20 cellular contexts compared by ENCODE assay signal in genomic region chr2:169676357-169676756, GRCh38. TPM values are rescaled to one million over a fixed set of nuclear protein-coding genes. Genes with fewer than 3 reads are reported as not detected.
DNase-seq lines count a peak whose midpoint lies in the region; ATAC-seq, FAIRE-seq and TF ChIP-seq lines count a peak whose summit lies in the region.
"Had no signal": no experiment of that assay in that cellular context is flagged by ENCODE, and none has a peak within 500 bp of the region (broad histone marks: within the 10 kb centered on the region; RNA-seq: fewer than 3 reads in every experiment).

No MANE protein-coding gene starts in this region.

- intact Hi-C loops in HepG2 (cut with micrococcal nuclease; ENCODE audit: unreplicated experiment) (loop anchor here (1.0 to 2.0 kb wide), 2 partner anchors 148 to 224 kb away; no protein-coding TSS in a partner anchor), right lobe of liver (cut with DNase I) (no loop called here), kidney (cut with DNase I) (no loop called here)

- no peaks in the 10 kb centered on the region for H3K27me3 ChIP-seq in HepG2 (ENCODE audit: control insufficient read depth in 1 of 2, insufficient read depth in 2 of 2, low read length in 2 of 2)
- H3K27me3 ChIP-seq in right lobe of liver, result no peaks in the 10 kb centered on the region
- H3K27me3 ChIP-seq in endodermal cell (ENCODE audit: control insufficient read depth, insufficient read depth, low read length, poor library complexity, severe bottlenecking), result no peaks in the 10 kb centered on the region
- H3K27me3 ChIP-seq in SJCRH30, result no peaks in the 10 kb centered on the region

- 9% methylated on average over 3 of the region's 3 CpGs for WGBS in HepG2 (ENCODE audit: low lambda C conversion rate)
- 53% methylated on average over 3 of the region's 3 CpGs for WGBS in right lobe of liver (ENCODE audit: insufficient coverage, low coverage, low lambda C conversion rate, missing lambda C conversion rate)
- WGBS in endodermal cell (ENCODE audit: insufficient coverage in 1 of 2, insufficient read length in 1 of 2), 2 experiments, result 92% methylated on average over 1 of the region's 3 CpGs; no CpG with 5 or more reads in 1 of the 2 experiments

- no peaks in the 10 kb centered on the region for H3K4me1 Mint-ChIP-seq in endodermal cell

- TF ChIP-seq POLR2A in HepG2 (IDR thresholded peaks at IDR 0.05; ENCODE audit: insufficient read depth in 1 of 2, low read depth in 2 of 2, low read length in 2 of 2) (no peak), right lobe of liver (IDR thresholded peaks at IDR 0.05) (no peak)

- ATAC-seq in HepG2 (peak; percentile 80), right lobe of liver (no peak)

- peak; percentile 60; the same call in 1 of the 2 replicates for TF ChIP-seq RAD21 in HepG2 (CRISPR knock-in tag; IDR thresholded peaks at IDR 0.05)

- 0 out of 2 replicates have a peak overlapping the region, but pooled peaks have one; percentile 28 for H3K4me2 ChIP-seq in HepG2 (ENCODE audit: low read depth, low read length)
- H3K4me2 ChIP-seq: KMS-11 had no signal

- DNase-seq in HepG2 (ENCODE audit: low spot score) (no peak), right lobe of liver (no peak), NCI-H69 (lab: John Stamatoyannopoulos, UW) (peak; percentile 2), endodermal cell (no peak), SJCRH30 (no peak), amygdala (lab: John Stamatoyannopoulos, UW) (no peak), kidney (no peak), ureter (ENCODE audit: low spot score) (no peak)
- DNase-seq: activated CD4-positive, alpha-beta T cell treated with anti-CD3 and anti-CD28 coated beads for 1 hour; activated naive CD4-positive, alpha-beta T cell treated with Interleukin-2 at 50 U/mL for 16 hours; left ventricle myocardium inferior; NCI-H1694 treated with DMSO at 0.1 percent for 48 hours; stimulated activated CD4-positive, alpha-beta T cell treated with anti-CD3 and anti-CD28 coated beads, Interleukin-15, amount 100 ng/mL, for 24 hours had no signal

- no peak overlapping the region for H3K27ac ChIP-seq in HepG2 (ENCODE audit: extremely low read length, insufficient read depth, low read length)
- no peak overlapping the region for H3K27ac ChIP-seq in right lobe of liver
- no peak overlapping the region for H3K27ac ChIP-seq in endodermal cell (ENCODE audit: low read depth, low read length)
- H3K27ac ChIP-seq in SJCRH30, result no peak overlapping the region
- H3K27ac ChIP-seq in kidney (ENCODE audit: low read depth in 2 of 2, low read length in 2 of 2), result no peak overlapping the region
- H3K27ac ChIP-seq: KMS-11, left ventricle myocardium inferior had no signal

- peak; percentile 4 for FAIRE-seq in HepG2 (lab: Jason Lieb, UNC)
- FAIRE-seq in kidney (lab: Jason Lieb, UNC), result no peak

- no TSS peak for BruUV-seq in HepG2 (replicated peaks; lab: Mats Ljungman, UMichigan)

- no peaks in the 10 kb centered on the region for H3K36me3 Mint-ChIP-seq in endodermal cell (ENCODE audit: low read depth)

- H3K27me3 Mint-ChIP-seq in endodermal cell (ENCODE audit: insufficient read depth), result no peaks in the 10 kb centered on the region

- TF ChIP-seq CTCF in HepG2 (CRISPR knock-in tag; IDR thresholded peaks at IDR 0.05) (peak; percentile 56), right lobe of liver (IDR thresholded peaks at IDR 0.05) (peak in 2 of 4 donors; percentile 13 to 15), endodermal cell (conservative IDR thresholded peaks at IDR 0.05) (peak; percentile 75), kidney (IDR thresholded peaks at IDR 0.05; ENCODE audit: borderline replicate concordance, extremely low read depth, insufficient read depth) (no peak)

- TF ChIP-seq EP300 in HepG2 (IDR thresholded peaks at IDR 0.05; ENCODE audit: low read depth in 2 of 2, low read length in 2 of 2) (no peak), HepG2 (CRISPR knock-in tag; IDR thresholded peaks at IDR 0.05; ENCODE audit: borderline replicate concordance) (no peak)

- CTCF ChIA-PET in HepG2 (lab: Yijun Ruan, JAX; ENCODE audit: low intra/inter-chr PET ratio, low total read pairs), result interaction anchor here (0.8 to 1.4 kb wide), 2 partner anchors 148 to 224 kb away, joined by 3 to 10 read pairs; no protein-coding TSS in a partner anchor

- H3K4me1 ChIP-seq in HepG2 (ENCODE audit: insufficient read depth, low read length) (peaks cover 13% of the 10 kb centered on the region), right lobe of liver (no peaks in the 10 kb centered on the region), endodermal cell (ENCODE audit: control insufficient read depth, insufficient read depth, low read length) (no peaks in the 10 kb centered on the region), SJCRH30 (no peaks in the 10 kb centered on the region), kidney (ENCODE audit: control insufficient read depth in 1 of 2, insufficient read depth in 1 of 2, low read depth in 1 of 2, low read length in 2 of 2) (no peaks in the 10 kb centered on the region)
- H3K4me1 ChIP-seq: left ventricle myocardium inferior had no signal

- H2AFZ ChIP-seq in HepG2 (ENCODE audit: low read length), result peak overlapping the region; percentile 70

- no peaks in the 10 kb centered on the region for H4K20me1 ChIP-seq in HepG2 (ENCODE audit: insufficient read depth, low read length)

- no peaks in the 10 kb centered on the region for H3K9me3 ChIP-seq in HepG2 (ENCODE audit: low read length)
- H3K9me3 ChIP-seq in right lobe of liver, result no peaks in the 10 kb centered on the region
- peaks cover 6% of the 10 kb centered on the region for H3K9me3 ChIP-seq in endodermal cell (ENCODE audit: control insufficient read depth, low read length)
- no peaks in the 10 kb centered on the region for H3K9me3 ChIP-seq in SJCRH30 (replicated peaks)
- H3K9me3 ChIP-seq in kidney (ENCODE audit: control insufficient read depth in 1 of 2, low read length in 2 of 2), result no peaks in the 10 kb centered on the region
- H3K9me3 ChIP-seq: HAP-1 had no signal

- no peak overlapping the region for H3K27ac Mint-ChIP-seq in endodermal cell

- H3K9me3 Mint-ChIP-seq in endodermal cell, result peaks cover 4% of the 10 kb centered on the region

- in situ Hi-C loops in HepG2 (cut with HindIII; ENCODE audit: extremely low pct_ligation_motif_present, low pct_unique_long_range_greater_than_20kb), result loop anchor here (10.0 kb wide), 1 partner anchor 152 kb away; no protein-coding TSS in a partner anchor

- POLR2A ChIA-PET in HepG2 (lab: Yijun Ruan, JAX), result no interaction called here

- H3K4me3 ChIP-seq in HepG2 (replicated peaks in 1 of 3; ENCODE audit: insufficient read depth in 1 of 3, low read depth in 2 of 3, low read length in 3 of 3), result no peak overlapping the region
- no peak overlapping the region for H3K4me3 ChIP-seq in right lobe of liver
- no peak overlapping the region for H3K4me3 ChIP-seq in endodermal cell (ENCODE audit: low read length)
- no peak overlapping the region for H3K4me3 ChIP-seq in SJCRH30
- H3K4me3 ChIP-seq in kidney (ENCODE audit: low read length in 2 of 2), result no peak overlapping the region
- H3K4me3 ChIP-seq: HAP-1, left ventricle myocardium inferior had no signal

- H3K4me3 Mint-ChIP-seq in endodermal cell, result no peak overlapping the region

- H3K79me2 ChIP-seq in HepG2 (ENCODE audit: insufficient read depth, low read length), result no peaks in the 10 kb centered on the region

- H3K36me3 ChIP-seq in HepG2 (replicated peaks in 1 of 2; ENCODE audit: control insufficient read depth in 1 of 2, insufficient read depth in 2 of 2, low read length in 2 of 2) (no peaks in the 10 kb centered on the region), right lobe of liver (no peaks in the 10 kb centered on the region), endodermal cell (ENCODE audit: control insufficient read depth, insufficient read depth, low read length) (no peaks in the 10 kb centered on the region), SJCRH30 (no peaks in the 10 kb centered on the region), kidney (ENCODE audit: control insufficient read depth in 1 of 2, insufficient read depth in 2 of 2, low read length in 2 of 2) (no peaks in the 10 kb centered on the region)
- H3K36me3 ChIP-seq: HAP-1, left ventricle myocardium inferior had no signal

- H3K9ac ChIP-seq in HepG2 (ENCODE audit: insufficient read depth, low read depth, low read length) (no peak overlapping the region), endodermal cell (ENCODE audit: extremely low read depth, low read length, poor library complexity, severe bottlenecking) (no peak overlapping the region), kidney (ENCODE audit: low read length in 2 of 2) (no peak overlapping the region)
- H3K9ac ChIP-seq: KMS-11 had no signal

RNA-seq across cellular contexts. Expression of gene CFAP210, which starts 17.8 kb away (rescaled TPM):
- total RNA-seq in HepG2 (2016; rRNA removed; fragmentation: Illumina TruSeq; extraction: Trizol), result 0.14 and 0.18 TPM in 2 replicates
- 0.35 TPM in 1 of 2 replicates, not detected in the other for total RNA-seq in HepG2 (2016; cell fraction: cytosol; rRNA removed; fragmentation: Illumina TruSeq; extraction: Trizol; ENCODE audit: low read depth)
- 0.07 TPM in 1 of 2 replicates, not detected in the other for total RNA-seq in HepG2 (2016; cell fraction: insoluble cytoplasmic fraction; rRNA removed; fragmentation: Illumina TruSeq; extraction: Trizol)
- not detected in 2 replicates for total RNA-seq in HepG2 (2016; cell fraction: membrane; rRNA removed; fragmentation: Illumina TruSeq; extraction: Trizol)
- total RNA-seq in HepG2 (2016; cell fraction: nucleus; rRNA removed; fragmentation: Illumina TruSeq; extraction: Trizol), result not detected in 2 replicates
- polyA plus RNA-seq in HepG2 (2011; rRNA removed), result not detected in 2 replicates
- not detected in 2 replicates for polyA plus RNA-seq in HepG2 (2011; cell fraction: cytosol; rRNA removed)
- not detected in 2 replicates for polyA plus RNA-seq in HepG2 (2011; cell fraction: nucleus; rRNA removed)
- polyA plus RNA-seq in HepG2 (2012), result not detected in 2 replicates
- polyA plus RNA-seq in HepG2 (2016; cell fraction: cytosol; fragmentation: Illumina TruSeq; extraction: Trizol; ENCODE audit: low read depth), result not detected in 2 replicates
- polyA plus RNA-seq in HepG2 (2016; cell fraction: insoluble cytoplasmic fraction; fragmentation: Illumina TruSeq; extraction: Trizol; ENCODE audit: low read depth), result not detected in 2 replicates
- not detected in 2 replicates for polyA plus RNA-seq in HepG2 (2016; cell fraction: membrane; fragmentation: Illumina TruSeq; extraction: Trizol; ENCODE audit: low read depth)
- not detected in 2 replicates for polyA plus RNA-seq in HepG2 (2016; cell fraction: nucleus; fragmentation: Illumina TruSeq; extraction: Trizol; ENCODE audit: insufficient read depth, low read depth)
- not detected in 2 replicates for polyA minus RNA-seq in HepG2 (2011; rRNA and poly(A)+ RNA removed; ENCODE audit: low replicate concordance)
- not detected in 2 replicates for polyA minus RNA-seq in HepG2 (2011; cell fraction: cytosol; rRNA and poly(A)+ RNA removed)
- not detected in 2 replicates for polyA minus RNA-seq in HepG2 (2011; cell fraction: nucleus; rRNA and poly(A)+ RNA removed)
- total RNA-seq in right lobe of liver, result under 1 TPM in 1 of 6 experiments, not detected in 5; 0.86 TPM
- 1 to 10 TPM in 1 of 2 donors, under 1 TPM in 1; 0.70 to 1.9 TPM for total RNA-seq in endodermal cell
- 1.2 TPM for polyA plus RNA-seq in endodermal cell (2013, experiment 1 of 2)
- 1.7 TPM for polyA plus RNA-seq in endodermal cell (2013, experiment 2 of 2)
- total RNA-seq in SJCRH30 (2014; rRNA removed; shearing (Covaris generic)), result not detected in 2 replicates
- 0.60 TPM for total RNA-seq in kidney
- polyA plus RNA-seq in kidney (ENCODE audit: insufficient read depth, low read depth, low replicate concordance), result 0.65 TPM
- total RNA-seq in ureter, result 0.49 TPM
- total RNA-seq: left ventricle myocardium inferior; myocyte; RPMI7951; subcutaneous adipose tissue; T-helper 1 cell treated with Interleukin-12 subunit alpha and Interleukin-12 subunit beta and Interleukin-4 antibody, amounts not matched to agents 30 ng/mL and 1 ng/mL, for 36 hours had no signal
- polyA plus RNA-seq: AG04450 had no signal

RNA-seq across cellular contexts. Expression of gene PHOSPHO2, which starts 17.9 kb away (rescaled TPM):
- 11.4 and 14.6 TPM in 2 replicates for total RNA-seq in HepG2 (2016; rRNA removed; fragmentation: Illumina TruSeq; extraction: Trizol)
- total RNA-seq in HepG2 (2016; cell fraction: cytosol; rRNA removed; fragmentation: Illumina TruSeq; extraction: Trizol; ENCODE audit: low read depth), result 3.4 and 4.3 TPM in 2 replicates
- total RNA-seq in HepG2 (2016; cell fraction: insoluble cytoplasmic fraction; rRNA removed; fragmentation: Illumina TruSeq; extraction: Trizol), result 10.8 and 13.8 TPM in 2 replicates
- total RNA-seq in HepG2 (2016; cell fraction: membrane; rRNA removed; fragmentation: Illumina TruSeq; extraction: Trizol), result 7.5 and 11.0 TPM in 2 replicates
- 24.5 and 26.6 TPM in 2 replicates for total RNA-seq in HepG2 (2016; cell fraction: nucleus; rRNA removed; fragmentation: Illumina TruSeq; extraction: Trizol)
- 4.8 and 6.1 TPM in 2 replicates for polyA plus RNA-seq in HepG2 (2011; rRNA removed)
- 2.0 and 2.6 TPM in 2 replicates for polyA plus RNA-seq in HepG2 (2011; cell fraction: cytosol; rRNA removed)
- polyA plus RNA-seq in HepG2 (2011; cell fraction: nucleus; rRNA removed), result 5.9 and 7.6 TPM in 2 replicates
- polyA plus RNA-seq in HepG2 (2012), result 8.5 and 13.0 TPM in 2 replicates
- polyA plus RNA-seq in HepG2 (2016; cell fraction: cytosol; fragmentation: Illumina TruSeq; extraction: Trizol; ENCODE audit: low read depth), result 7.1 and 9.6 TPM in 2 replicates
- polyA plus RNA-seq in HepG2 (2016; cell fraction: insoluble cytoplasmic fraction; fragmentation: Illumina TruSeq; extraction: Trizol; ENCODE audit: low read depth), result 12.8 and 16.8 TPM in 2 replicates
- 9.5 and 11.4 TPM in 2 replicates for polyA plus RNA-seq in HepG2 (2016; cell fraction: membrane; fragmentation: Illumina TruSeq; extraction: Trizol; ENCODE audit: low read depth)
- polyA plus RNA-seq in HepG2 (2016; cell fraction: nucleus; fragmentation: Illumina TruSeq; extraction: Trizol; ENCODE audit: insufficient read depth, low read depth), result 16.2 and 18.6 TPM in 2 replicates
- 0.30 and 0.96 TPM in 2 replicates for polyA minus RNA-seq in HepG2 (2011; rRNA and poly(A)+ RNA removed; ENCODE audit: low replicate concordance)
- polyA minus RNA-seq in HepG2 (2011; cell fraction: cytosol; rRNA and poly(A)+ RNA removed), result 3.1 and 3.5 TPM in 2 replicates
- polyA minus RNA-seq in HepG2 (2011; cell fraction: nucleus; rRNA and poly(A)+ RNA removed), result 28.7 and 32.4 TPM in 2 replicates
- total RNA-seq in right lobe of liver, result 1 to 10 TPM; 1.8 to 5.6 (median 2.8) TPM
- total RNA-seq in endodermal cell, result 1 to 10 TPM; 6.3 to 7.3 TPM
- polyA plus RNA-seq in endodermal cell (2013, experiment 1 of 2), result 6.6 TPM
- polyA plus RNA-seq in endodermal cell (2013, experiment 2 of 2), result 6.5 TPM
- total RNA-seq in SJCRH30 (2014; rRNA removed; shearing (Covaris generic)), result 4.7 and 4.9 TPM in 2 replicates
- total RNA-seq in kidney, result 7.5 TPM
- 4.5 TPM for polyA plus RNA-seq in kidney (ENCODE audit: insufficient read depth, low read depth, low replicate concordance)
- 14.7 TPM for total RNA-seq in ureter

RNA-seq across cellular contexts. Expression of gene KLHL23, which starts 57.3 kb away (rescaled TPM):
- total RNA-seq in HepG2 (2016; rRNA removed; fragmentation: Illumina TruSeq; extraction: Trizol), result 52.4 and 70.4 TPM in 2 replicates
- 3.8 and 4.0 TPM in 2 replicates for total RNA-seq in HepG2 (2016; cell fraction: cytosol; rRNA removed; fragmentation: Illumina TruSeq; extraction: Trizol; ENCODE audit: low read depth)
- 53.0 and 76.0 TPM in 2 replicates for total RNA-seq in HepG2 (2016; cell fraction: insoluble cytoplasmic fraction; rRNA removed; fragmentation: Illumina TruSeq; extraction: Trizol)
- total RNA-seq in HepG2 (2016; cell fraction: membrane; rRNA removed; fragmentation: Illumina TruSeq; extraction: Trizol), result 21.1 and 22.5 TPM in 2 replicates
- 36.3 and 42.1 TPM in 2 replicates for total RNA-seq in HepG2 (2016; cell fraction: nucleus; rRNA removed; fragmentation: Illumina TruSeq; extraction: Trizol)
- polyA plus RNA-seq in HepG2 (2011; rRNA removed), result 23.2 and 26.1 TPM in 2 replicates
- polyA plus RNA-seq in HepG2 (2011; cell fraction: cytosol; rRNA removed), result 10.9 and 22.4 TPM in 2 replicates
- polyA plus RNA-seq in HepG2 (2011; cell fraction: nucleus; rRNA removed), result 8.3 and 11.2 TPM in 2 replicates
- polyA plus RNA-seq in HepG2 (2012), result 30.0 and 30.2 TPM in 2 replicates
- 1.9 and 2.2 TPM in 2 replicates for polyA plus RNA-seq in HepG2 (2016; cell fraction: cytosol; fragmentation: Illumina TruSeq; extraction: Trizol; ENCODE audit: low read depth)
- polyA plus RNA-seq in HepG2 (2016; cell fraction: insoluble cytoplasmic fraction; fragmentation: Illumina TruSeq; extraction: Trizol; ENCODE audit: low read depth), result 48.0 and 49.5 TPM in 2 replicates
- polyA plus RNA-seq in HepG2 (2016; cell fraction: membrane; fragmentation: Illumina TruSeq; extraction: Trizol; ENCODE audit: low read depth), result 9.5 and 10.3 TPM in 2 replicates
- 30.0 and 37.3 TPM in 2 replicates for polyA plus RNA-seq in HepG2 (2016; cell fraction: nucleus; fragmentation: Illumina TruSeq; extraction: Trizol; ENCODE audit: insufficient read depth, low read depth)
- polyA minus RNA-seq in HepG2 (2011; rRNA and poly(A)+ RNA removed; ENCODE audit: low replicate concordance), result 5.5 and 20.6 TPM in 2 replicates
- 40.3 and 63.9 TPM in 2 replicates for polyA minus RNA-seq in HepG2 (2011; cell fraction: cytosol; rRNA and poly(A)+ RNA removed)
- polyA minus RNA-seq in HepG2 (2011; cell fraction: nucleus; rRNA and poly(A)+ RNA removed), result 38.0 and 58.4 TPM in 2 replicates
- total RNA-seq in right lobe of liver, result 1 to 10 TPM; 4.7 to 6.6 (median 6.0) TPM
- total RNA-seq in endodermal cell, result 10 to 100 TPM; 43.4 to 61.9 TPM
- polyA plus RNA-seq in endodermal cell (2013, experiment 1 of 2), result 53.5 TPM
- polyA plus RNA-seq in endodermal cell (2013, experiment 2 of 2), result 51.0 TPM
- 51.1 and 52.3 TPM in 2 replicates for total RNA-seq in SJCRH30 (2014; rRNA removed; shearing (Covaris generic))
- total RNA-seq in kidney, result 4.6 TPM
- 3.0 TPM for polyA plus RNA-seq in kidney (ENCODE audit: insufficient read depth, low read depth, low replicate concordance)
- total RNA-seq in ureter, result 12.4 TPM
